9 cellular contexts compared by ENCODE assay signal in the genomic region with DNA sequence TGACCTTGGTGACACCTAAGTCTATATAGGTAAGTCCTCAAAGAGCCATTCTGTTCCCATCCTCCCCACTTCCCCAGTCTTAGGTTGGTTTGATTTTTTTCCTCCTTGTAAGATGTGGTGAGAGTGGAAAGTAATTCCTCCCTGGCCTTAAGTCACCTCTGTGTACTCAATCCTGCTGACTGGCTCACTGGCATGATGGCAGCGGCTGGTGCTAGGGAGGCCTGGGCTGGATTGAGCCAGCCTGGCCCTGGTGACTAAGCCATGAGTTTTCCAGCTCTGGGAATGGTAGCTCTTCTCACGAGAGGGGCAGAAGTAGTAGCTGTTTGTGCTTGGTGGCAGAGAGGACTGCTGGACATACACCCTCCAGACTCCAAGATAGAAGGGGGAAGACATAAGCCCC. TPM values are rescaled to one million over a fixed set of nuclear protein-coding genes. Genes with fewer than 3 reads are reported as not detected.
DNase-seq lines count a peak whose midpoint lies in the region; ATAC-seq lines count a peak whose summit lies in the region.
"Had no signal": no experiment of that assay in that cellular context is flagged by ENCODE, and none has a peak within 500 bp of the region (broad histone marks: within the 10 kb centered on the region; RNA-seq: fewer than 3 reads in every experiment).

No MANE protein-coding gene starts in this region.

- H3K9me3 ChIP-seq in SK-N-MC (ENCODE audit: low read depth, low read length), result no peaks in the 10 kb centered on the region

- H3K27me3 ChIP-seq in rectal smooth muscle tissue (ENCODE audit: control insufficient read depth, insufficient read depth, low read length), result no peaks in the 10 kb centered on the region

- peaks cover 19% of the 10 kb centered on the region for H3K4me1 ChIP-seq in rectal smooth muscle tissue (ENCODE audit: control insufficient read depth, insufficient read depth, low read length)

- DNase-seq in DMS53 treated with DMSO at 0.1 percent for 48 hours (lab: John Stamatoyannopoulos, UW; ENCODE audit: unreplicated experiment), result peak; percentile 54
- DNase-seq in SK-N-MC (ENCODE audit: low read depth, low spot score), result no peak
- peak; percentile 29 for DNase-seq in fibroblast of the conjunctiva (ENCODE audit: low read depth)
- no peak for DNase-seq in HT-29 (ENCODE audit: low spot score)
- DNase-seq in NCI-H128 (lab: John Stamatoyannopoulos, UW; ENCODE audit: unreplicated experiment), result no peak
- DNase-seq in activated CD8-positive, alpha-beta memory T cell treated with anti-CD3 and anti-CD28 coated beads, Interleukin-2, amount 50 U/mL, for 48 hours, result no peak

- H3K4me3 ChIP-seq in SK-N-MC (peak overlapping the region; percentile 86), rectal smooth muscle tissue (ENCODE audit: low read length) (peak overlapping the region; percentile 90)

- H3K36me3 ChIP-seq in SK-N-MC (ENCODE audit: insufficient read depth, low read length) (peaks cover 18% of the 10 kb centered on the region), rectal smooth muscle tissue (ENCODE audit: control insufficient read depth, insufficient read depth, low read length) (peaks cover 3% of the 10 kb centered on the region)

- no peak for ATAC-seq in GM21381 (IDR thresholded peaks at IDR 0.05; ENCODE audit: unreplicated experiment)
- ATAC-seq: activated naive CD4-positive, alpha-beta T cell treated with anti-CD3 and anti-CD28 coated beads, Interleukin-2, amount 50 U/mL, for 72 hours had no signal

- H3K9ac ChIP-seq in SK-N-MC (ENCODE audit: insufficient read length) (peak overlapping the region; percentile 67), rectal smooth muscle tissue (ENCODE audit: low read length) (no peak overlapping the region)

- H3K27ac ChIP-seq in SK-N-MC, result no peak overlapping the region
- H3K27ac ChIP-seq in rectal smooth muscle tissue (ENCODE audit: low read depth, low read length), result peak overlapping the region; percentile 95

RNA-seq across cellular contexts. Expression of gene ARL4D, which starts 2.5 kb away (rescaled TPM):
- 2.6 and 2.8 TPM in 2 replicates for total RNA-seq in HT-29 (2014; rRNA removed; shearing (Covaris generic))

Comparison
In these comparisons a context has a peak if more than half of its experiments do, and no peak if none do; other contexts are left out.
1. DNase-seq: peak in DMS53 treated with DMSO at 0.1 percent for 48 hours (single experiment) and fibroblast of the conjunctiva (single experiment); none in SK-N-MC (single experiment), HT-29 (single experiment), NCI-H128 (single experiment) and activated CD8-positive, alpha-beta memory T cell treated with anti-CD3 and anti-CD28 coated beads, Interleukin-2, amount 50 U/mL, for 48 hours (single experiment).